Comparison of ENCODE assay signal across 11 cellular contexts in the genomic region with DNA sequence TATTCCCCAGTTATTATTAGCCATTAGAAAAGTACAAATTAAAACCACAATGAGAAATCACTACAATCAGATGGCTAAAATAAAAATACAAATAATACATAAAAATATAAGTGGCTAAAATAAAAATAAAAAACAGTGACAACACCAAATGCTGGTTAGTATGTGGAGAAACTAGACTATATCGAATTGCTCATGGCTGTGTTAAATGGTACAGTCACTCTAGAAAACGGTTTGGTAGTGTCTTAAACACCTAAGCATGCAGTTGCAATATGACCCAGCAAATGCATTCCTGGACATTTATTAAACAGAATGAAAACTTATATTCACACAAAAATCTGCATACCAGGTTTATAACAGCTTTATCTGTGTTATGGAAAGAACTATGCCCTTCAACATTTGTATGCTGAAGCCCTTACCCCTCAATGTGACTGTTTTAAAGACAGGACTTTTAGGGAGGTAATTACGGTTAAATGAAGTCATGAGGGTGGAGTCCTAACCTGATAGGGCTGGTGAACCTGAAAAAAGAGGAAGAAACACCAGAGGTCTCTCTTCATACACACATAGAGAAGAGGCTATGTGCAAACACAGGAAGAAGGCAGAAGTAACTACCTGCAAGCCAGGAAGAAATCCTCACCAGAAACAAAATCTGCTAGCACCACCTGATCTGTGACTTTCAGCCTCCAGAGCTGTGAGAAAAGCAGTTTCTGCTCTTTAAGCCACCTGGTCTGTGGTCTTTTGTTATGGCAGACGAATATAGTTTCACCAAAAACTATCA.
A peak's percentile ranks its signal among the peaks of the same experiment; 100 is the strongest.
DNase-seq lines count a peak whose midpoint lies in the region; ATAC-seq and TF ChIP-seq lines count a peak whose summit lies in the region.
"Had no signal": no experiment of that assay in that cellular context is flagged by ENCODE, and none has a peak within 500 bp of the region (broad histone marks: within the 10 kb centered on the region; RNA-seq: fewer than 3 reads in every experiment).

No MANE protein-coding gene starts in this region.

- TF ChIP-seq POLR2A in ovary (IDR thresholded peaks at IDR 0.05) = no peak

- intact Hi-C loops in ovary (cut with DNase I) = no loop called here

- no peaks in the 10 kb centered on the region for H3K36me3 ChIP-seq in ovary

- WGBS in ovary, 3 donors = 93 to 98% (median 94%) methylated on average over 4 of the region's 4 CpGs

- TF ChIP-seq EP300 in ovary (IDR thresholded peaks at IDR 0.05) = no peak

- H3K27me3 ChIP-seq in ovary = no peaks in the 10 kb centered on the region

- TF ChIP-seq CTCF in VCaP (conservative IDR thresholded peaks at IDR 0.05) (peak; percentile 18; the same call in 1 of the 2 replicates), ovary (IDR thresholded peaks at IDR 0.05) (no peak)

- no peak overlapping the region for H3K4me3 ChIP-seq in ovary

- no peak overlapping the region for H3K27ac ChIP-seq in VCaP
- no peak overlapping the region for H3K27ac ChIP-seq in ovary

- H3K9me3 ChIP-seq in ovary = no peaks in the 10 kb centered on the region

- ATAC-seq in GM18519 (IDR thresholded peaks at IDR 0.05; ENCODE audit: low FRiP score, unreplicated experiment) = peak; percentile 96
- ATAC-seq in GM21619 (IDR thresholded peaks at IDR 0.05; ENCODE audit: unreplicated experiment) = peak; percentile 90
- ATAC-seq in HG03432 (IDR thresholded peaks at IDR 0.05; ENCODE audit: unreplicated experiment) = peak; percentile 89

- H3K4me1 ChIP-seq in ovary (ENCODE audit: insufficient read depth) = no peaks in the 10 kb centered on the region

- DNase-seq in activated CD8-positive, alpha-beta memory T cell treated with anti-CD3 and anti-CD28 coated beads for 24 hours = no peak
- no peak for DNase-seq in stimulated activated CD4-positive, alpha-beta T cell treated with anti-CD3 and anti-CD28 coated beads, Interleukin-12 subunit alpha, Interleukin-12 subunit beta, amount 100 ng/mL, for 4 hours
- DNase-seq in NCI-H1694 (lab: John Stamatoyannopoulos, UW) (no peak), ovary (no peak)
- DNase-seq: activated naive CD8-positive, alpha-beta T cell treated with anti-CD3 and anti-CD28 coated beads, Interleukin-2, amount 10 ng/mL, durations not matched to agents 7 days and 5 days; IMR-90; T-helper 9 cell had no signal
